ENCODE assay signal across 8 cellular contexts in genomic region chr14:50229646-50230045, GRCh38.
DNase-seq lines count a peak whose midpoint lies in the region; ATAC-seq and TF ChIP-seq lines count a peak whose summit lies in the region.

No MANE protein-coding gene starts in this region.

- H2AFZ ChIP-seq in ACC112 (ENCODE audit: low read length, unreplicated experiment), result no peak overlapping the region

- H3K9me3 ChIP-seq in muscle layer of duodenum (ENCODE audit: control insufficient read depth in 1 of 2, low read length in 2 of 2), result no peaks in the 10 kb centered on the region

- H3K27ac ChIP-seq in ACC112 (ENCODE audit: low read depth, low read length) (no peak overlapping the region), HL-60 (replicated peaks) (peak overlapping the region; percentile 94), muscle layer of duodenum (ENCODE audit: low read length) (peak overlapping the region; percentile 97)

- DNase-seq in HL-60 (ENCODE audit: low read depth in 1 of 2, low spot score in 1 of 2) (no peak), NCI-H1436 treated with DMSO at 0.1 percent for 48 hours (lab: John Stamatoyannopoulos, UW) (no peak), iPS-NIHi11 (ENCODE audit: low spot score) (no peak), AG08396 (ENCODE audit: low spot score) (no peak)
- no peak for DNase-seq in central memory CD8-positive, alpha-beta T cell (ENCODE audit: low spot score in 2 of 2)

- no peak for ATAC-seq in central memory CD8-positive, alpha-beta T cell (replicated peaks; ENCODE audit: extremely low read depth, poor library complexity, severe bottlenecking)
- ATAC-seq in HG03469 (IDR thresholded peaks at IDR 0.05; ENCODE audit: unreplicated experiment), result no peak

- peaks cover 29% of the 10 kb centered on the region for H3K4me1 ChIP-seq in ACC112 (ENCODE audit: control insufficient read depth, insufficient read depth, low read length, unreplicated experiment)
- peaks cover 0 to 41% of the 10 kb centered on the region in 2 donors for H3K4me1 ChIP-seq in muscle layer of duodenum (ENCODE audit: control insufficient read depth in 1 of 2, insufficient read depth in 2 of 2, low read length in 2 of 2)

- H3K4me3 ChIP-seq in ACC112 (ENCODE audit: low read depth, low read length) (peak overlapping the region; percentile 90), HL-60 (replicated peaks; ENCODE audit: insufficient read depth, low read length) (peak overlapping the region; percentile 87), muscle layer of duodenum (ENCODE audit: low read depth in 1 of 2, low read length in 2 of 2) (peak overlapping the region; percentile 79 to 87)

- no peak for TF ChIP-seq CTCF in HL-60 (IDR thresholded peaks at IDR 0.05; ENCODE audit: insufficient read depth, low read length)

- H3K4me3 Mint-ChIP-seq in central memory CD8-positive, alpha-beta T cell, result peak overlapping the region; percentile 80

- H3K4me1 Mint-ChIP-seq in central memory CD8-positive, alpha-beta T cell, result peaks cover 47% of the 10 kb centered on the region

- H3K9me3 Mint-ChIP-seq in central memory CD8-positive, alpha-beta T cell, result no peaks in the 10 kb centered on the region

- H3K27me3 ChIP-seq in ACC112 (ENCODE audit: insufficient read depth, low read length) (no peaks in the 10 kb centered on the region), HL-60 (ENCODE audit: insufficient read depth, poor library complexity, severe bottlenecking) (no peaks in the 10 kb centered on the region), muscle layer of duodenum (ENCODE audit: low read depth, low read length) (no peaks in the 10 kb centered on the region)

- no peaks in the 10 kb centered on the region for H3K27me3 Mint-ChIP-seq in central memory CD8-positive, alpha-beta T cell

- H3K36me3 Mint-ChIP-seq in central memory CD8-positive, alpha-beta T cell (ENCODE audit: insufficient read depth), result peaks cover 14% of the 10 kb centered on the region

- H3K79me2 ChIP-seq in ACC112 (ENCODE audit: control insufficient read depth, insufficient read depth, low read length, unreplicated experiment), result peaks cover 58% of the 10 kb centered on the region

- H3K36me3 ChIP-seq in ACC112 (ENCODE audit: insufficient read depth, low read length) (peaks cover 7% of the 10 kb centered on the region; the same call in 1 of the 2 replicates), muscle layer of duodenum (ENCODE audit: control insufficient read depth in 1 of 2, insufficient read depth in 2 of 2, low read length in 2 of 2) (no peaks in the 10 kb centered on the region)

- peak overlapping the region; percentile 83 for H3K27ac Mint-ChIP-seq in central memory CD8-positive, alpha-beta T cell (ENCODE audit: low read depth)
